ENCODE assay signal across 20 cellular contexts in the genomic region with DNA sequence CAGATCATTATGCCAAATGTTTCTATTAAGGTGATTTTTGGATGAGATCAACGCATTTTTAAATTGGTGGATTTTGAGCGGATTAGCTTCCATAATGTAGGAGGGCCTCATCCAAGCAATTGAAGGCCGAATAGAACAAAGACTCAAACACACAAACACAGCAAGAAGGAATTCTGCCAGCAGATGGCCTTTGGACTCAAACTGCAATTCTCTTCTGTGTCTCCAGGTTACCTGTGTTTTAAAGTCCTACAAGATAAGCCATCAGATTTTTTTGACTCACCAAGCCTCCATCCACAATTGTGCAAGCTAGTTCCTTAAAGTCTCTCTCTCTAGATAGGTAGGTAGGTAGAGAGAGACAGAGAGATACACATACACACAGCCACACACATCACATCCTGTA. TPM values are rescaled to one million over a fixed set of nuclear protein-coding genes. Genes with fewer than 3 reads are reported as not detected.
"Had no signal": no experiment of that assay in that cellular context is flagged by ENCODE, and none has a peak within 500 bp of the region (broad histone marks: within the 10 kb centered on the region; RNA-seq: fewer than 3 reads in every experiment).

No MANE protein-coding gene starts in this region.

- H3K27ac Mint-ChIP-seq: activated CD8-positive, alpha-beta memory T cell treated with anti-CD3 and anti-CD28 coated beads, Interleukin-2, amount 10 ng/mL, durations not matched to agents 7 days and 5 days; activated naive CD8-positive, alpha-beta T cell treated with anti-CD3 and anti-CD28 coated beads, Interleukin-2, amount 10 ng/mL, durations not matched to agents 7 days and 5 days; stimulated activated naive CD8-positive, alpha-beta T cell treated with anti-CD3 and anti-CD28 coated beads, Interleukin-15, amount 100 ng/mL, for 72 hours had no signal

- H3K27ac ChIP-seq: ascending aorta, gastrocnemius medialis, heart right ventricle, pancreas, testis, uterus had no signal

- FAIRE-seq: bronchial epithelial cell, colon, pancreas had no signal

- H3K9me3 ChIP-seq: ascending aorta, gastrocnemius medialis, heart right ventricle, pancreas, testis, uterus had no signal

- H3K36me3 Mint-ChIP-seq: activated CD8-positive, alpha-beta memory T cell treated with anti-CD3 and anti-CD28 coated beads, Interleukin-2, amount 10 ng/mL, durations not matched to agents 7 days and 5 days; activated naive CD8-positive, alpha-beta T cell treated with anti-CD3 and anti-CD28 coated beads, Interleukin-2, amount 10 ng/mL, durations not matched to agents 7 days and 5 days had no signal

- H3K4me1 ChIP-seq: ascending aorta, gastrocnemius medialis, heart right ventricle, pancreas, testis, uterus had no signal

- H3K36me3 ChIP-seq: ascending aorta, gastrocnemius medialis, heart right ventricle, pancreas, uterus had no signal

- H3K4me1 Mint-ChIP-seq: activated CD8-positive, alpha-beta memory T cell treated with anti-CD3 and anti-CD28 coated beads, Interleukin-2, amount 10 ng/mL, durations not matched to agents 7 days and 5 days; activated naive CD8-positive, alpha-beta T cell treated with anti-CD3 and anti-CD28 coated beads, Interleukin-2, amount 10 ng/mL, durations not matched to agents 7 days and 5 days; stimulated activated naive CD8-positive, alpha-beta T cell treated with anti-CD3 and anti-CD28 coated beads, Interleukin-15, amount 100 ng/mL, for 72 hours had no signal

- ATAC-seq: activated CD8-positive, alpha-beta memory T cell treated with anti-CD3 and anti-CD28 coated beads, Interleukin-2, amount 10 ng/mL, durations not matched to agents 7 days and 5 days; activated T-cell treated with anti-CD3 and anti-CD28 coated beads, Interleukin-2, amount 50 U/mL, for 4 hours; gastrocnemius medialis; heart right ventricle; stimulated activated naive CD8-positive, alpha-beta T cell treated with anti-CD3 and anti-CD28 coated beads, Interleukin-15, amount 100 ng/mL, for 72 hours had no signal

- DNase-seq: activated CD4-positive, alpha-beta T cell treated with anti-CD3 and anti-CD28 coated beads, Interleukin-2, amount 50 U/mL, for 4 hours; activated CD4-positive, CD25-positive, alpha-beta regulatory T cell treated with anti-CD3 and anti-CD28 coated beads, Interleukin-2, amount 50 U/mL, for 72 hours; activated CD8-positive, alpha-beta memory T cell treated with anti-CD3 and anti-CD28 coated beads, Interleukin-2, amount 10 ng/mL, durations not matched to agents 7 days and 5 days; activated gamma-delta T cell; activated naive CD8-positive, alpha-beta T cell treated with anti-CD3 and anti-CD28 coated beads, Interleukin-2, amount 10 ng/mL, durations not matched to agents 7 days and 5 days; activated T-cell treated with anti-CD3 and anti-CD28 coated beads, Interleukin-2, amount 50 U/mL, for 4 hours; effector CD4-positive, alpha-beta T cell; gastrocnemius medialis; heart right ventricle; kidney glomerular epithelial cell; pancreas; stimulated activated CD4-positive, alpha-beta T cell treated with anti-CD3 and anti-CD28 coated beads, Interleukin-4, amount 100 ng/mL, for 4 hours; stimulated activated naive CD8-positive, alpha-beta T cell treated with anti-CD3 and anti-CD28 coated beads, Interleukin-15, amount 100 ng/mL, for 72 hours; SW 1271; testis; uterus had no signal

- H3K4me3 Mint-ChIP-seq: activated CD8-positive, alpha-beta memory T cell treated with anti-CD3 and anti-CD28 coated beads, Interleukin-2, amount 10 ng/mL, durations not matched to agents 7 days and 5 days; activated naive CD8-positive, alpha-beta T cell treated with anti-CD3 and anti-CD28 coated beads, Interleukin-2, amount 10 ng/mL, durations not matched to agents 7 days and 5 days; activated T-cell treated with anti-CD3 and anti-CD28 coated beads, Interleukin-2, amount 50 U/mL, for 4 hours; stimulated activated naive CD8-positive, alpha-beta T cell treated with anti-CD3 and anti-CD28 coated beads, Interleukin-15, amount 100 ng/mL, for 72 hours had no signal

- H3K27me3 ChIP-seq: ascending aorta, gastrocnemius medialis, heart right ventricle, testis, uterus had no signal

- H3K4me3 ChIP-seq: ascending aorta, gastrocnemius medialis, heart right ventricle, pancreas, testis, uterus had no signal

- H3K9me3 Mint-ChIP-seq: activated naive CD8-positive, alpha-beta T cell treated with anti-CD3 and anti-CD28 coated beads, Interleukin-2, amount 10 ng/mL, durations not matched to agents 7 days and 5 days; activated T-cell treated with anti-CD3 and anti-CD28 coated beads, Interleukin-2, amount 50 U/mL, for 4 hours had no signal

- H3K27me3 Mint-ChIP-seq: activated CD8-positive, alpha-beta memory T cell treated with anti-CD3 and anti-CD28 coated beads, Interleukin-2, amount 10 ng/mL, durations not matched to agents 7 days and 5 days; stimulated activated naive CD8-positive, alpha-beta T cell treated with anti-CD3 and anti-CD28 coated beads, Interleukin-15, amount 100 ng/mL, for 72 hours had no signal

RNA-seq across cellular contexts. Expression of a gene that starts 25.5 kb away (rescaled TPM):
- total RNA-seq: activated CD8-positive, alpha-beta memory T cell treated with anti-CD3 and anti-CD28 coated beads, Interleukin-2, amount 10 ng/mL, durations not matched to agents 7 days and 5 days; activated naive CD8-positive, alpha-beta T cell treated with anti-CD3 and anti-CD28 coated beads, Interleukin-2, amount 10 ng/mL, durations not matched to agents 7 days and 5 days; activated T-cell treated with anti-CD3 and anti-CD28 coated beads, Interleukin-2, amount 50 U/mL, for 4 hours; lung microvascular endothelial cell had no signal
